In the genomic region with DNA sequence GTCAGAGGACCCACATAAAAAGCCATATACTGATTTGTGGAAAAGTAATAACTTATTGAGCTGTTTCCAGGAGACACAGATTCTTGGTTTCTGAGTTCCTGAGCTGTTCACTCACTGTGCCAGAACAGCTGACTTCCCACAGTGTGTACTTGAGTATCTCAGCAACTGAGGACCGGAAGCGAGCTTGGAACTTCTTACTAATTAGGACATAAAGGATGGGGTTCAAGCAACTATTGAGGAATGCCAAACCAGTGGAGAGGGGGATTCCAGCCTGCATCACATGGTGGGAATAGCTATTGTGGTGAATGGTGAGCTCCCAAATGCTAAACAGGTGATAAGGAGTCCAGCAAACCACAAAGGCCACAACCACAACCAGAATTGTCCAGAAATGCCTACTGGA, we compare ENCODE assay signal across 25 cellular contexts. TPM values are rescaled to one million over a fixed set of nuclear protein-coding genes. Genes with fewer than 3 reads are reported as not detected.
A peak's percentile ranks its signal among the peaks of the same experiment; 100 is the strongest.
DNase-seq lines count a peak whose midpoint lies in the region; ATAC-seq and TF ChIP-seq lines count a peak whose summit lies in the region.
"Had no signal": no experiment of that assay in that cellular context is flagged by ENCODE, and none has a peak within 500 bp of the region (broad histone marks: within the 10 kb centered on the region; RNA-seq: fewer than 3 reads in every experiment).

No MANE protein-coding gene starts in this region.

- POLR2A ChIA-PET in RWPE1 (lab: Yijun Ruan, JAX; ENCODE audit: low non-redundant PET): no interaction called here

- ATAC-seq in left ventricle myocardium superior: peak; percentile 46
- ATAC-seq in left cardiac atrium: no peak
- ATAC-seq: K562 had no signal

- no peak for TF ChIP-seq CTCF in cardiac fibroblast (IDR thresholded peaks at IDR 0.05; ENCODE audit: low read depth, low read length)
- no peak for TF ChIP-seq CTCF in RWPE1 (conservative IDR thresholded peaks at IDR 0.05; ENCODE audit: low read depth)

- intact Hi-C loops in left ventricle myocardium superior (cut with micrococcal nuclease) (no loop called here), left cardiac atrium (cut with DNase I) (no loop called here)

- CTCF ChIA-PET in RWPE1 (lab: Yijun Ruan, JAX): no interaction called here

- H3K27ac ChIP-seq in RWPE1: no peak overlapping the region
- H3K27ac ChIP-seq: 22Rv1, C4-2B had no signal

- DNase-seq in left ventricle myocardium superior: no peak
- DNase-seq in left cardiac atrium: no peak
- DNase-seq in cardiac fibroblast (ENCODE audit: low read depth in 2 of 2): peak; percentile 11 to 42
- DNase-seq in iris pigment epithelial cell (ENCODE audit: low read depth): peak; percentile 18
- DNase-seq in stromal cell of bone marrow (ENCODE audit: low read depth): peak; percentile 50
- DNase-seq in NCI-H2227 (lab: John Stamatoyannopoulos, UW; ENCODE audit: unreplicated experiment): no peak
- DNase-seq in NCI-H526 treated with DMSO at 0.1 percent for 48 hours (lab: John Stamatoyannopoulos, UW): no peak
- DNase-seq in RWPE1 (ENCODE audit: low spot score): no peak
- DNase-seq: AML-193; Calu3; CD8-positive, alpha-beta memory T cell; DMS153; GF-D8; GOT3; NCI-H1092; NCI-H1436; NCI-H187 treated with DMSO at 0.1 percent for 48 hours; NCI-H226; NCI-H510A treated with DMSO at 0.1 percent for 48 hours; NCI-H774; NK-92 treated with Interleukin-12 subunit alpha and Interleukin-12 subunit beta, amount 100 ng/mL, for 24 hours; SIG-M5 had no signal

- H3K4me3 ChIP-seq in cardiac fibroblast (replicated peaks in 1 of 2; ENCODE audit: low read depth in 2 of 2, low read length in 2 of 2): no peak overlapping the region
- H3K4me3 ChIP-seq: K562 had no signal

RNA-seq across cellular contexts. Expression of a gene that starts 16.4 kb away (rescaled TPM):
- total RNA-seq in left ventricle myocardium superior (258 TPM), left cardiac atrium (100 to 1,000 TPM; 308 to 357 TPM)

RNA-seq across cellular contexts. Expression of a gene that starts 16.9 kb away (rescaled TPM):
- 503 TPM for total RNA-seq in left ventricle myocardium superior
- 100 to 1,000 TPM; 236 to 289 TPM for total RNA-seq in left cardiac atrium

Comparison
In these comparisons a context has a peak if more than half of its experiments do, and no peak if none do; other contexts are left out.
1. DNase-seq: peak in cardiac fibroblast (2 of 2), iris pigment epithelial cell (single experiment) and stromal cell of bone marrow (single experiment); none in left ventricle myocardium superior (single experiment), left cardiac atrium (single experiment), NCI-H2227 (single experiment), NCI-H526 treated with DMSO at 0.1 percent for 48 hours (single experiment) and RWPE1 (single experiment).